ENCODE assay signal across 8 cellular contexts in genomic region chr18:12539163-12539562, GRCh38.
DNase-seq lines count a peak whose midpoint lies in the region; ATAC-seq and TF ChIP-seq lines count a peak whose summit lies in the region.
"Not testable (repeated sequence)": the region's sequence is repeated elsewhere in the genome, so short reads cannot be mapped to it uniquely, and the experiment has no call there.

No MANE protein-coding gene starts in this region.

- not testable (repeated sequence) for H3K27ac ChIP-seq in A673 (ENCODE audit: low read depth, low read length, poor library complexity, severe bottlenecking); hepatocyte

- not testable (repeated sequence) for BruUV-seq in A673 (replicated peaks; lab: Mats Ljungman, UMichigan)

- H3K36me3 ChIP-seq in A673 (ENCODE audit: insufficient read depth, low read length, poor library complexity, severe bottlenecking); hepatocyte (replicated peaks; ENCODE audit: insufficient read depth, low read depth): not testable (repeated sequence)

- not testable (repeated sequence) for ATAC-seq in activated CD8-positive, alpha-beta T cell treated with anti-CD3 and anti-CD28 coated beads for 36 hours

- not testable (repeated sequence) for H3K27me3 ChIP-seq in A673 (replicated peaks; ENCODE audit: insufficient read depth, low read depth, low read length, poor library complexity); hepatocyte

- H3K9me3 ChIP-seq in A673 (ENCODE audit: low read depth, low read length, poor library complexity, severe bottlenecking); hepatocyte (ENCODE audit: low read depth): not testable (repeated sequence)

- H3K9me3 Mint-ChIP-seq in activated CD8-positive, alpha-beta T cell treated with anti-CD3 and anti-CD28 coated beads for 36 hours, result peaks cover 13% of the 10 kb centered on the region

- CTCF ChIA-PET in A673 (lab: Charles Lee), result interaction anchor here (0.7 kb wide), 2 partner anchors 119 to 127 kb away, joined by 7 to 19 read pairs; no protein-coding TSS in a partner anchor
- CTCF ChIA-PET in activated CD8-positive, alpha-beta T cell treated with anti-CD3 and anti-CD28 coated beads for 36 hours (lab: Charles Lee), result interaction anchor here (1.2 kb wide), 1 partner anchor 23 kb away, joined by 3 read pairs; no protein-coding TSS in a partner anchor

- not testable (repeated sequence) for H3K9me2 ChIP-seq in hepatocyte (replicated peaks; ENCODE audit: insufficient read depth)

- DNase-seq in A673 (ENCODE audit: low spot score) (peak; percentile 36), ELR (ENCODE audit: low read depth) (peak; percentile 41), LHCN-M2 (ENCODE audit: low read depth) (peak; percentile 52), NCI-H2227 (lab: John Stamatoyannopoulos, UW; ENCODE audit: unreplicated experiment) (peak; percentile 9), RPMI7951 (ENCODE audit: low read depth) (peak; percentile 38), dermis blood vessel endothelial cell (peak; percentile 16), hepatocyte (ENCODE audit: low spot score) (peak; percentile 17)
- peak; percentile 16 for DNase-seq in activated CD8-positive, alpha-beta T cell treated with anti-CD3 and anti-CD28 coated beads for 36 hours

- not testable (repeated sequence) for H3K4me2 ChIP-seq in hepatocyte

- not testable (repeated sequence) for H2AFZ ChIP-seq in hepatocyte

- POLR2A ChIA-PET in A673 (lab: Charles Lee; ENCODE audit: low non-redundant PET), result interaction anchor here (0.5 kb wide), 1 partner anchor 77 kb away, joined by 4 read pairs; no protein-coding TSS in a partner anchor
- POLR2A ChIA-PET in activated CD8-positive, alpha-beta T cell treated with anti-CD3 and anti-CD28 coated beads for 36 hours (lab: Charles Lee), result interaction anchor here (0.7 to 1.0 kb wide), 2 partner anchors 9 to 37 kb away, joined by 3 read pairs; no protein-coding TSS in a partner anchor

- H3K4me1 Mint-ChIP-seq in activated CD8-positive, alpha-beta T cell treated with anti-CD3 and anti-CD28 coated beads for 36 hours (ENCODE audit: low read depth), result not testable (repeated sequence)

- H3K27ac Mint-ChIP-seq in activated CD8-positive, alpha-beta T cell treated with anti-CD3 and anti-CD28 coated beads for 36 hours, result not testable (repeated sequence)

- intact Hi-C loops in A673 (cut with micrococcal nuclease; ENCODE audit: unreplicated experiment), result not testable (repeated sequence)
- intact Hi-C loops in activated CD8-positive, alpha-beta T cell treated with anti-CD3 and anti-CD28 coated beads for 36 hours (cut with micrococcal nuclease), result loop anchor here (10.0 kb wide), 1 partner anchor 116 kb away; the partner anchor contains the start of gene SPIRE1

- H3K4me3 ChIP-seq in A673 (ENCODE audit: low read depth, low read length, poor library complexity, severe bottlenecking); hepatocyte: not testable (repeated sequence)

- H3K4me1 ChIP-seq in A673 (ENCODE audit: insufficient read depth, low read length, poor library complexity, severe bottlenecking); hepatocyte (ENCODE audit: insufficient read depth): not testable (repeated sequence)

- TF ChIP-seq CTCF in A673 (conservative IDR thresholded peaks at IDR 0.05; ENCODE audit: low read depth, low read length); activated CD8-positive, alpha-beta T cell treated with anti-CD3 and anti-CD28 coated beads for 36 hours (IDR thresholded peaks at IDR 0.05); hepatocyte (IDR thresholded peaks at IDR 0.05; ENCODE audit: poor library complexity): not testable (repeated sequence)

- whole genome bisulfite sequencing in hepatocyte (ENCODE audit: low lambda C conversion rate, missing lambda C conversion rate), result 95% methylated on average over 4 of the region's 4 CpGs

- not testable (repeated sequence) for H3K79me2 ChIP-seq in hepatocyte

- not testable (repeated sequence) for H3K4me3 Mint-ChIP-seq in activated CD8-positive, alpha-beta T cell treated with anti-CD3 and anti-CD28 coated beads for 36 hours

- not testable (repeated sequence) for H3K27me3 Mint-ChIP-seq in activated CD8-positive, alpha-beta T cell treated with anti-CD3 and anti-CD28 coated beads for 36 hours

- not testable (repeated sequence) for H3K36me3 Mint-ChIP-seq in activated CD8-positive, alpha-beta T cell treated with anti-CD3 and anti-CD28 coated beads for 36 hours (ENCODE audit: low read depth)

- not testable (repeated sequence) for H4K20me1 ChIP-seq in hepatocyte (ENCODE audit: insufficient read depth, poor library complexity, severe bottlenecking)
